ENCODE assay signal across 23 cellular contexts in genomic region chr7:157188091-157188665, GRCh38. TPM values are rescaled to one million over a fixed set of nuclear protein-coding genes. Genes with fewer than 3 reads are reported as not detected.
A peak's percentile ranks its signal among the peaks of the same experiment; 100 is the strongest.
DNase-seq lines count a peak whose midpoint lies in the region; ATAC-seq, FAIRE-seq and TF ChIP-seq lines count a peak whose summit lies in the region.
"Had no signal": no experiment of that assay in that cellular context is flagged by ENCODE, and none has a peak within 500 bp of the region (broad histone marks: within the 10 kb centered on the region; RNA-seq: fewer than 3 reads in every experiment).

No MANE protein-coding gene starts in this region.

- H3K9me3 ChIP-seq in Panc1 (ENCODE audit: control insufficient read depth, insufficient read depth, low read depth, low read length) (no peaks in the 10 kb centered on the region), endocrine pancreas (ENCODE audit: control insufficient read depth, low read length) (no peaks in the 10 kb centered on the region)
- H3K9me3 ChIP-seq: SJSA1 had no signal

- H3K4me1 Mint-ChIP-seq in Calu3 (ENCODE audit: low read depth, unreplicated experiment), result peaks cover 12% of the 10 kb centered on the region
- peaks cover 12% of the 10 kb centered on the region for H3K4me1 Mint-ChIP-seq in nephron progenitor cell
- H3K4me1 Mint-ChIP-seq: B cell, CD14-positive monocyte had no signal

- TF ChIP-seq POLR2A in GM12892 (IDR thresholded peaks at IDR 0.05; ENCODE audit: low read depth, low read length), result no peak

- CTCF ChIA-PET in Calu3 (lab: Charles Lee), result no interaction called here
- CTCF ChIA-PET in Panc1 (lab: Charles Lee), result no interaction called here

- H3K4me1 ChIP-seq in Panc1 (ENCODE audit: control insufficient read depth, insufficient read depth, low read length) (no peaks in the 10 kb centered on the region), endocrine pancreas (ENCODE audit: control insufficient read depth, insufficient read depth, low read length) (no peaks in the 10 kb centered on the region)
- H3K4me1 ChIP-seq: SJSA1 had no signal

- POLR2A ChIA-PET in Panc1 (lab: Charles Lee), result no interaction called here

- no peak overlapping the region for H3K4me3 Mint-ChIP-seq in Calu3 (ENCODE audit: low read depth, unreplicated experiment)
- no peak overlapping the region for H3K4me3 Mint-ChIP-seq in nephron progenitor cell
- H3K4me3 Mint-ChIP-seq: B cell, CD14-positive monocyte, GM23338 had no signal

- no peaks in the 10 kb centered on the region for H3K27me3 Mint-ChIP-seq in Calu3 (ENCODE audit: unreplicated experiment)
- H3K27me3 Mint-ChIP-seq in nephron progenitor cell (ENCODE audit: low read depth, poor library complexity), result peaks cover 3% of the 10 kb centered on the region
- H3K27me3 Mint-ChIP-seq: B cell had no signal

- H3K36me3 Mint-ChIP-seq in Calu3 (ENCODE audit: insufficient read depth, unreplicated experiment) (peaks cover 58% of the 10 kb centered on the region), nephron progenitor cell (ENCODE audit: low read depth) (peaks cover 85% of the 10 kb centered on the region)

- H3K9me3 Mint-ChIP-seq in Calu3 (ENCODE audit: low read depth, unreplicated experiment), result no peaks in the 10 kb centered on the region
- H3K9me3 Mint-ChIP-seq in nephron progenitor cell, result no peaks in the 10 kb centered on the region
- H3K9me3 Mint-ChIP-seq: CD14-positive monocyte, GM23338 had no signal

- peaks cover 45% of the 10 kb centered on the region for H3K36me3 ChIP-seq in Panc1 (ENCODE audit: control insufficient read depth, insufficient read depth, low read length)
- H3K36me3 ChIP-seq in endocrine pancreas (ENCODE audit: control insufficient read depth, insufficient read depth, low read length), result peaks cover 6% of the 10 kb centered on the region

- DNase-seq in Calu3 (no peak), Panc1 (ENCODE audit: low read depth, low spot score) (no peak), nephron progenitor cell (no peak), cortex of kidney (lab: John Stamatoyannopoulos, UW) (no peak), GM12892 (ENCODE audit: insufficient read length) (no peak), occipital lobe (lab: John Stamatoyannopoulos, UW) (no peak)
- DNase-seq: EL, GF-D8, HCEC 1CT, IMR-90, NCI-H1417, NCI-H1694 treated with DMSO at 0.1 percent for 48 hours, NCI-H2081 treated with DMSO at 0.1 percent for 48 hours, NCI-H2171 treated with DMSO at 0.1 percent for 48 hours, NCI-H524 treated with DMSO at 0.1 percent for 48 hours, NCI-H82 had no signal

- H3K27ac Mint-ChIP-seq in Calu3 (ENCODE audit: unreplicated experiment) (no peak overlapping the region), nephron progenitor cell (peak overlapping the region; percentile 47)
- H3K27ac Mint-ChIP-seq: B cell had no signal

- no peak for FAIRE-seq in GM12892 (lab: Jason Lieb, UNC)
- FAIRE-seq: A204.1 had no signal

- H3K27me3 ChIP-seq in Panc1 (ENCODE audit: control insufficient read depth, insufficient read depth, low read length) (no peaks in the 10 kb centered on the region), endocrine pancreas (ENCODE audit: control insufficient read depth, insufficient read depth, low read length) (no peaks in the 10 kb centered on the region)
- H3K27me3 ChIP-seq: SJSA1 had no signal

- no peak overlapping the region for H3K27ac ChIP-seq in Panc1 (ENCODE audit: low read length)
- H3K27ac ChIP-seq: SJSA1 had no signal

- BruUV-seq in Calu3 (replicated peaks; lab: Mats Ljungman, UMichigan), result TSS peak; percentile 5
- TSS peak; percentile 38 for BruUV-seq in Panc1 (replicated peaks; lab: Mats Ljungman, UMichigan)

- intact Hi-C loops in Calu3 (cut with micrococcal nuclease; ENCODE audit: unreplicated experiment), result no loop called here
- intact Hi-C loops in Panc1 (cut with micrococcal nuclease; ENCODE audit: unreplicated experiment), result no loop called here

- ATAC-seq in Panc1, result no peak
- ATAC-seq: GM23338, Right ventricle myocardium inferior had no signal

- H3K9ac ChIP-seq in endocrine pancreas (ENCODE audit: control insufficient read depth, insufficient read depth, low read length), result no peak overlapping the region

- no peak overlapping the region for H3K4me3 ChIP-seq in Panc1 (ENCODE audit: low read depth in 2 of 2, low read length in 2 of 2)
- peak overlapping the region; percentile 6 for H3K4me3 ChIP-seq in endocrine pancreas (ENCODE audit: control insufficient read depth, insufficient read depth, low read length)
- H3K4me3 ChIP-seq: GM23338, SJSA1 had no signal

- in situ Hi-C loops in Panc1 (cut with HindIII; ENCODE audit: low pct_unique_long_range_greater_than_20kb, low sequenced_read_pairs), result no loop called here

- TF ChIP-seq CTCF in Calu3 (IDR thresholded peaks at IDR 0.05; ENCODE audit: unreplicated experiment), result no peak
- no peak for TF ChIP-seq CTCF in Panc1 (IDR thresholded peaks at IDR 0.05)
- no peak for TF ChIP-seq CTCF in nephron progenitor cell (IDR thresholded peaks at IDR 0.05)

RNA-seq across cellular contexts. Expression of gene UBE3C, which starts 49.5 kb away (rescaled TPM):
- total RNA-seq in Calu3 (2022), result 79.9 and 81.1 TPM in 2 replicates
- total RNA-seq in Panc1 (2021; ENCODE audit: unreplicated experiment), result 87.6 TPM
- 45.9 TPM for polyA plus RNA-seq in Panc1 (2012; ENCODE audit: insufficient read length)
- 44.1 TPM for polyA plus RNA-seq in GM12892 (2012; ENCODE audit: missing spikeins)
- total RNA-seq in occipital lobe, result 108 TPM
